In genomic region chr6:166676270-166676860, GRCh38 we compare ENCODE assay signal across 26 cellular contexts.
"Had no signal": no experiment of that assay in that cellular context is flagged by ENCODE, and none has a peak within 500 bp of the region (broad histone marks: within the 10 kb centered on the region; RNA-seq: fewer than 3 reads in every experiment).

No MANE protein-coding gene starts in this region.

- H3K27me3 ChIP-seq: SJSA1 had no signal

- H3K4me1 Mint-ChIP-seq: activated CD8-positive, alpha-beta memory T cell treated with anti-CD3 and anti-CD28 coated beads, Interleukin-2, amount 10 ng/mL, durations not matched to agents 7 days and 5 days had no signal

- H3K4me3 Mint-ChIP-seq: activated CD8-positive, alpha-beta memory T cell treated with anti-CD3 and anti-CD28 coated beads, Interleukin-2, amount 10 ng/mL, durations not matched to agents 7 days and 5 days; activated naive CD8-positive, alpha-beta T cell treated with anti-CD3 and anti-CD28 coated beads, Interleukin-2, amount 50 U/mL, for 24 hours; activated T-cell treated with anti-CD3 and anti-CD28 coated beads, Interleukin-2, amount 50 U/mL, for 24 hours; activated T-helper 1 cell treated with anti-CD3 and anti-CD28 coated beads, Interleukin-12 subunit alpha, Interleukin-12 subunit beta, Interleukin-2, Interleukin-4 antibody, amounts not matched to agents 30 ng/mL and 10 ng/mL and 1 ng/mL, durations not matched to agents 14 hours and 24 hours and 36 hours; brain; T-helper 1 cell treated with Interleukin-12 subunit alpha and Interleukin-12 subunit beta and Interleukin-4 antibody, amounts not matched to agents 30 μg/mL and 1 μg/mL, for 36 hours; WTC11 had no signal

- H3K27ac Mint-ChIP-seq: activated CD8-positive, alpha-beta memory T cell treated with anti-CD3 and anti-CD28 coated beads, Interleukin-2, amount 10 ng/mL, durations not matched to agents 7 days and 5 days; activated naive CD8-positive, alpha-beta T cell treated with anti-CD3 and anti-CD28 coated beads, Interleukin-2, amount 50 U/mL, for 24 hours; activated T-cell treated with anti-CD3 and anti-CD28 coated beads, Interleukin-2, amount 50 U/mL, for 24 hours; activated T-helper 1 cell treated with anti-CD3 and anti-CD28 coated beads, Interleukin-12 subunit alpha, Interleukin-12 subunit beta, Interleukin-2, Interleukin-4 antibody, amounts not matched to agents 30 ng/mL and 10 ng/mL and 1 ng/mL, durations not matched to agents 14 hours and 24 hours and 36 hours; brain; T-helper 1 cell treated with Interleukin-12 subunit alpha and Interleukin-12 subunit beta and Interleukin-4 antibody, amounts not matched to agents 30 μg/mL and 1 μg/mL, for 36 hours; WTC11 had no signal

- H3K36me3 Mint-ChIP-seq: activated CD8-positive, alpha-beta memory T cell treated with anti-CD3 and anti-CD28 coated beads, Interleukin-2, amount 10 ng/mL, durations not matched to agents 7 days and 5 days; activated naive CD4-positive, alpha-beta T cell treated with anti-CD3 and anti-CD28 coated beads, Interleukin-2, amount 50 U/mL, for 72 hours; brain had no signal

- FAIRE-seq: astrocyte had no signal

- H3K36me3 ChIP-seq: SJSA1 had no signal

- H3K4me3 ChIP-seq: SJSA1 had no signal

- ATAC-seq: activated CD8-positive, alpha-beta memory T cell treated with anti-CD3 and anti-CD28 coated beads, Interleukin-2, amount 10 ng/mL, durations not matched to agents 7 days and 5 days; activated naive CD4-positive, alpha-beta T cell treated with anti-CD3 and anti-CD28 coated beads, Interleukin-2, amount 50 U/mL, for 72 hours; activated naive CD8-positive, alpha-beta T cell treated with anti-CD3 and anti-CD28 coated beads, Interleukin-2, amount 50 U/mL, for 24 hours; SK-N-SH treated with all-trans-retinoic acid at 6 μM for 48 hours; WTC11 had no signal

- H3K9me3 ChIP-seq: SJSA1 had no signal

- DNase-seq: activated CD4-positive, alpha-beta T cell treated with anti-CD3 and anti-CD28 coated beads for 48 hours; activated CD4-positive, alpha-beta T cell treated with anti-CD3 and anti-CD28 coated beads, Interleukin-2, amount 50 U/mL, for 48 hours; activated CD4-positive, CD25-positive, alpha-beta regulatory T cell treated with anti-CD3 and anti-CD28 coated beads, Interleukin-2, amount 50 U/mL, for 72 hours; activated CD8-positive, alpha-beta memory T cell treated with anti-CD3 and anti-CD28 coated beads, Interleukin-2, amount 10 ng/mL, durations not matched to agents 7 days and 5 days; activated effector memory CD4-positive, alpha-beta T cell treated with Interleukin-2 at 50 U/mL for 16 hours; activated naive CD4-positive, alpha-beta T cell treated with Interleukin-2 at 50 U/mL for 16 hours; activated naive CD8-positive, alpha-beta T cell treated with anti-CD3 and anti-CD28 coated beads, Interleukin-2, amount 50 U/mL, for 24 hours; activated T-cell treated with anti-CD3 and anti-CD28 coated beads, Interleukin-2, amount 50 U/mL, for 24 hours; amniotic stem cell; Kasumi-1; KBM-7; NCI-H1105 treated with DMSO at 0.1 percent for 48 hours; NCI-H1436 treated with DMSO at 0.1 percent for 48 hours; NCI-H187; NCI-H2081; NCI-H69; NK-92 treated with Interleukin-12 subunit alpha and Interleukin-12 subunit beta, amount 100 ng/mL, for 24 hours; SHP77 had no signal

- H3K9me3 Mint-ChIP-seq: activated naive CD4-positive, alpha-beta T cell treated with anti-CD3 and anti-CD28 coated beads, Interleukin-2, amount 50 U/mL, for 72 hours; activated naive CD8-positive, alpha-beta T cell treated with anti-CD3 and anti-CD28 coated beads, Interleukin-2, amount 50 U/mL, for 24 hours; activated T-cell treated with anti-CD3 and anti-CD28 coated beads, Interleukin-2, amount 50 U/mL, for 24 hours; activated T-helper 1 cell treated with anti-CD3 and anti-CD28 coated beads, Interleukin-12 subunit alpha, Interleukin-12 subunit beta, Interleukin-2, Interleukin-4 antibody, amounts not matched to agents 30 ng/mL and 10 ng/mL and 1 ng/mL, durations not matched to agents 14 hours and 24 hours and 36 hours; T-helper 1 cell treated with Interleukin-12 subunit alpha and Interleukin-12 subunit beta and Interleukin-4 antibody, amounts not matched to agents 30 μg/mL and 1 μg/mL, for 36 hours had no signal

- H3K27ac ChIP-seq: SJSA1 had no signal
